8 cellular contexts compared by ENCODE assay signal in genomic region chr2:161415467-161416293, GRCh38. TPM values are rescaled to one million over a fixed set of nuclear protein-coding genes. Genes with fewer than 3 reads are reported as not detected.
DNase-seq lines count a peak whose midpoint lies in the region; ATAC-seq and TF ChIP-seq lines count a peak whose summit lies in the region.
"Had no signal": no experiment of that assay in that cellular context is flagged by ENCODE, and none has a peak within 500 bp of the region (broad histone marks: within the 10 kb centered on the region; RNA-seq: fewer than 3 reads in every experiment).

No MANE protein-coding gene starts in this region.

- no peak overlapping the region for H3K27ac Mint-ChIP-seq in activated naive CD8-positive, alpha-beta T cell treated with anti-CD3 and anti-CD28 coated beads, Interleukin-2, amount 50 U/mL, for 24 hours
- H3K27ac Mint-ChIP-seq in natural killer cell = no peak overlapping the region

- peak overlapping the region; percentile 59 for H3K4me2 ChIP-seq in DOHH2 (ENCODE audit: low read length)

- H3K27me3 Mint-ChIP-seq in activated naive CD8-positive, alpha-beta T cell treated with anti-CD3 and anti-CD28 coated beads, Interleukin-2, amount 50 U/mL, for 24 hours = peaks cover 62% of the 10 kb centered on the region
- H3K27me3 Mint-ChIP-seq in natural killer cell (ENCODE audit: low read depth in 2 of 2) = peaks cover 55 to 68% of the 10 kb centered on the region in 2 donors

- no peak for TF ChIP-seq CTCF in DOHH2 (IDR thresholded peaks at IDR 0.05; ENCODE audit: low read depth, low read length, poor library complexity, severe bottlenecking)
- TF ChIP-seq CTCF in natural killer cell (IDR thresholded peaks at IDR 0.05) = no peak

- H3K4me3 ChIP-seq in DOHH2 (ENCODE audit: low read length) = peak overlapping the region; percentile 56

- no peak overlapping the region for H3K27ac ChIP-seq in DOHH2 (ENCODE audit: low read depth, low read length)
- H3K27ac ChIP-seq: SJSA1 had no signal

- ATAC-seq in activated naive CD8-positive, alpha-beta T cell treated with anti-CD3 and anti-CD28 coated beads, Interleukin-2, amount 50 U/mL, for 24 hours = no peak
- ATAC-seq in natural killer cell = no peak

- H3K36me3 Mint-ChIP-seq in activated naive CD8-positive, alpha-beta T cell treated with anti-CD3 and anti-CD28 coated beads, Interleukin-2, amount 50 U/mL, for 24 hours (ENCODE audit: low read depth) = peaks cover 13% of the 10 kb centered on the region
- H3K36me3 Mint-ChIP-seq in natural killer cell = peaks cover 9% of the 10 kb centered on the region

- H4K20me1 ChIP-seq in DOHH2 (ENCODE audit: control insufficient read depth, insufficient read depth, low read depth, low read length) = no peaks in the 10 kb centered on the region

- H3K4me1 ChIP-seq in DOHH2 (ENCODE audit: control insufficient read depth, low read length) = peaks cover 37% of the 10 kb centered on the region

- no peaks in the 10 kb centered on the region for H3F3A ChIP-seq in DOHH2 (ENCODE audit: control insufficient read depth, insufficient read depth)

- no peaks in the 10 kb centered on the region for H3K36me3 ChIP-seq in DOHH2 (ENCODE audit: control insufficient read depth, low read length)

- H3K4me3 Mint-ChIP-seq in activated naive CD8-positive, alpha-beta T cell treated with anti-CD3 and anti-CD28 coated beads, Interleukin-2, amount 50 U/mL, for 24 hours = peak overlapping the region; percentile 62
- H3K4me3 Mint-ChIP-seq in natural killer cell = peak overlapping the region; percentile 79

- peaks cover 56% of the 10 kb centered on the region for H3K27me3 ChIP-seq in DOHH2 (ENCODE audit: control insufficient read depth, low read length)
- H3K27me3 ChIP-seq: SJSA1 had no signal

- H3K79me2 ChIP-seq in DOHH2 (ENCODE audit: control insufficient read depth, low read length) = no peaks in the 10 kb centered on the region

- DNase-seq in KG1 (lab: John Stamatoyannopoulos, UW) (peak; percentile 60), natural killer cell (no peak), iPS-NIHi11 (ENCODE audit: low spot score) (no peak), activated gamma-delta T cell (lab: John Stamatoyannopoulos, UW) (no peak), nucleus accumbens (lab: John Stamatoyannopoulos, UW) (no peak)
- no peak for DNase-seq in activated naive CD8-positive, alpha-beta T cell treated with anti-CD3 and anti-CD28 coated beads, Interleukin-2, amount 50 U/mL, for 24 hours

- no peaks in the 10 kb centered on the region for H3K9me3 ChIP-seq in DOHH2 (ENCODE audit: control insufficient read depth, insufficient read depth, low read length)
- H3K9me3 ChIP-seq: SJSA1 had no signal

- H3K9me2 ChIP-seq in DOHH2 (replicated peaks; ENCODE audit: control insufficient read depth, low read length) = no peaks in the 10 kb centered on the region

- intact Hi-C loops in natural killer cell (cut with micrococcal nuclease) = no loop called here

- no peaks in the 10 kb centered on the region for H3K9me3 Mint-ChIP-seq in activated naive CD8-positive, alpha-beta T cell treated with anti-CD3 and anti-CD28 coated beads, Interleukin-2, amount 50 U/mL, for 24 hours
- no peaks in the 10 kb centered on the region for H3K9me3 Mint-ChIP-seq in natural killer cell

- H3K4me1 Mint-ChIP-seq in activated naive CD8-positive, alpha-beta T cell treated with anti-CD3 and anti-CD28 coated beads, Interleukin-2, amount 50 U/mL, for 24 hours = peaks cover 46% of the 10 kb centered on the region
- H3K4me1 Mint-ChIP-seq in natural killer cell = peaks cover 37 to 50% of the 10 kb centered on the region in 2 donors

RNA-seq across cellular contexts. Expression of gene TBR1, which starts 0.4 kb away (rescaled TPM):
- total RNA-seq in natural killer cell = not detected
